Comparison of ENCODE assay signal across 10 cellular contexts in genomic region chr14:70919774-70920173, GRCh38. TPM values are rescaled to one million over a fixed set of nuclear protein-coding genes. Genes with fewer than 3 reads are reported as not detected.
DNase-seq lines count a peak whose midpoint lies in the region; ATAC-seq lines count a peak whose summit lies in the region.
"Had no signal": no experiment of that assay in that cellular context is flagged by ENCODE, and none has a peak within 500 bp of the region (broad histone marks: within the 10 kb centered on the region; RNA-seq: fewer than 3 reads in every experiment).

No MANE protein-coding gene starts in this region.

- no peaks in the 10 kb centered on the region for H3K27me3 Mint-ChIP-seq in activated naive CD4-positive, alpha-beta T cell treated with anti-CD3 and anti-CD28 coated beads, Interleukin-2, amount 50 U/mL, for 24 hours

- peak overlapping the region; percentile 90 for H3K27ac Mint-ChIP-seq in activated naive CD4-positive, alpha-beta T cell treated with anti-CD3 and anti-CD28 coated beads, Interleukin-2, amount 50 U/mL, for 24 hours

- H3K4me1 ChIP-seq in right cardiac atrium (ENCODE audit: control insufficient read depth, insufficient read depth, low read length), result peaks cover 3% of the 10 kb centered on the region

- H3K4me3 ChIP-seq in right cardiac atrium (ENCODE audit: low read length), result no peak overlapping the region
- H3K4me3 ChIP-seq: dorsolateral prefrontal cortex had no signal

- H3K9me3 Mint-ChIP-seq in activated naive CD4-positive, alpha-beta T cell treated with anti-CD3 and anti-CD28 coated beads, Interleukin-2, amount 50 U/mL, for 24 hours, result peaks cover 4% of the 10 kb centered on the region

- WGBS in right cardiac atrium, result 6% methylated on average over 3 of the region's 3 CpGs

- no peaks in the 10 kb centered on the region for H3K9me3 ChIP-seq in right cardiac atrium (ENCODE audit: control insufficient read depth, low read length)

- H3K36me3 Mint-ChIP-seq in activated naive CD4-positive, alpha-beta T cell treated with anti-CD3 and anti-CD28 coated beads, Interleukin-2, amount 50 U/mL, for 24 hours, result peaks cover 6% of the 10 kb centered on the region

- DNase-seq in stimulated activated CD4-positive, alpha-beta T cell treated with anti-CD3 and anti-CD28 coated beads, Interleukin-15, amount 100 ng/mL, for 24 hours, result peak; percentile 35
- no peak for DNase-seq in stimulated activated CD4-positive, alpha-beta T cell treated with anti-CD3 and anti-CD28 coated beads, Interleukin-2, amount 100 ng/mL, for 24 hours
- DNase-seq in right cardiac atrium, result no peak
- DNase-seq in NCI-H1417 treated with DMSO at 0.1 percent for 48 hours (lab: John Stamatoyannopoulos, UW), result no peak
- no peak for DNase-seq in cerebellum (ENCODE audit: low spot score)
- no peak for DNase-seq in NCI-H1694 treated with DMSO at 0.1 percent for 48 hours (lab: John Stamatoyannopoulos, UW)
- DNase-seq in NCI-H1436 treated with DMSO at 0.1 percent for 48 hours (lab: John Stamatoyannopoulos, UW), result no peak
- DNase-seq: dorsolateral prefrontal cortex, NCI-H2171 treated with DMSO at 0.1 percent for 48 hours had no signal

- peak; percentile 47 to 65 for ATAC-seq in right cardiac atrium

- H3K27ac ChIP-seq in right cardiac atrium (ENCODE audit: low read length), result no peak overlapping the region
- H3K27ac ChIP-seq: dorsolateral prefrontal cortex had no signal

- H3K4me1 Mint-ChIP-seq in activated naive CD4-positive, alpha-beta T cell treated with anti-CD3 and anti-CD28 coated beads, Interleukin-2, amount 50 U/mL, for 24 hours, result peaks cover 91% of the 10 kb centered on the region

- intact Hi-C loops in right cardiac atrium (cut with DNase I), result no loop called here

- H3K27me3 ChIP-seq in right cardiac atrium (ENCODE audit: control insufficient read depth, insufficient read depth), result no peaks in the 10 kb centered on the region
- H3K27me3 ChIP-seq: dorsolateral prefrontal cortex had no signal

- H3K4me3 Mint-ChIP-seq in activated naive CD4-positive, alpha-beta T cell treated with anti-CD3 and anti-CD28 coated beads, Interleukin-2, amount 50 U/mL, for 24 hours, result peak overlapping the region; percentile 66

RNA-seq across cellular contexts. Expression of gene PCNX1, which starts 12.5 kb away (rescaled TPM):
- total RNA-seq in right cardiac atrium (10 to 100 TPM; 29.5 to 48.0 (median 36.6) TPM), cerebellum (130 TPM)
- 7.0 TPM for polyA plus RNA-seq in right cardiac atrium
